8 cellular contexts compared by ENCODE assay signal in the genomic region with DNA sequence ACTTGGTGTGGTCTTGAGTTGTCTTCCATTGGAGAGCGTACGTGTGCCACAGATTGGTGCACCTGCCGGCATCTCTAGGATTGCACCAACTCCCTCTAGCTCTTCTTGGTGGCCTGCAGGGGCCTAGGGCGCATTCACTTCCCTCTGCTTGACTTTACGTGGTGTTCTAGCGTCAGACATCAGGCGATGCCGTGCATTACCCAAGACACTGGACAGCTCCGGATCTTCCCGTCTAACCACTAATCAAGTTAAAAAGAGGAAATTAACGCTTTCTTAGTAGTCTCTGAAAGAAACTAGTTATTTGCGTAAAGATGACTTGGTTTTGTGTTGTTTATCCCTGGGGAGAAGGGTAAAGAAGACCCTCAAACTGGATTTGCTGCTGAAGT. TPM values are rescaled to one million over a fixed set of nuclear protein-coding genes. Genes with fewer than 3 reads are reported as not detected.
A peak's percentile ranks its signal among the peaks of the same experiment; 100 is the strongest.
DNase-seq lines count a peak whose midpoint lies in the region; TF ChIP-seq lines count a peak whose summit lies in the region.

No MANE protein-coding gene starts in this region.

- CTCF ChIA-PET in HEK293T (lab: Yijun Ruan, JAX): no interaction called here

- peak overlapping the region; percentile 93 for H3K4me2 ChIP-seq in skeletal muscle satellite cell (ENCODE audit: low read length)

- peak; percentile 15 for DNase-seq in NCI-H1694 treated with DMSO at 0.1 percent for 48 hours (lab: John Stamatoyannopoulos, UW)
- DNase-seq in NCI-H1694 (lab: John Stamatoyannopoulos, UW): no peak
- peak; percentile 28 for DNase-seq in HEK293T (ENCODE audit: extremely low spot score)
- DNase-seq in NCI-H69 (lab: John Stamatoyannopoulos, UW): peak; percentile 54
- no peak for DNase-seq in astrocyte of the spinal cord (ENCODE audit: low read depth, low spot score)
- DNase-seq in NCI-H2171 (lab: John Stamatoyannopoulos, UW): no peak

- H3K9ac ChIP-seq in iPS-15b (ENCODE audit: low read depth, low read length) (no peak overlapping the region), skeletal muscle satellite cell (ENCODE audit: low read depth, low read length) (peak overlapping the region; percentile 93)

- H3K27me3 ChIP-seq in iPS-15b (ENCODE audit: control insufficient read depth, insufficient read depth, low read length) (peaks cover 4% of the 10 kb centered on the region), skeletal muscle satellite cell (ENCODE audit: control insufficient read depth, insufficient read depth, low read length) (no peaks in the 10 kb centered on the region)

- H3K36me3 ChIP-seq in iPS-15b (ENCODE audit: control insufficient read depth, insufficient read depth, low read length): no peaks in the 10 kb centered on the region
- peaks cover 23% of the 10 kb centered on the region for H3K36me3 ChIP-seq in skeletal muscle satellite cell (ENCODE audit: insufficient read depth, low read length)

- H3K4me1 ChIP-seq in iPS-15b (ENCODE audit: control insufficient read depth, insufficient read depth, low read length) (peaks cover 3% of the 10 kb centered on the region), skeletal muscle satellite cell (ENCODE audit: control insufficient read depth, insufficient read depth, low read length) (peaks cover 16% of the 10 kb centered on the region)

- in situ Hi-C loops in astrocyte of the spinal cord (cut with HindIII; ENCODE audit: low sequenced_read_pairs): no loop called here

- POLR2A ChIA-PET in HEK293T (lab: Yijun Ruan, JAX): interaction anchor here (0.8 to 1.3 kb wide), 3 partner anchors 23 to 96 kb away, joined by 3 to 4 read pairs (median 3); no protein-coding TSS in a partner anchor

- H3K9me3 ChIP-seq in iPS-15b (ENCODE audit: control insufficient read depth, insufficient read depth, low read length) (no peaks in the 10 kb centered on the region), skeletal muscle satellite cell (replicated peaks; ENCODE audit: low read length) (no peaks in the 10 kb centered on the region)

- peak overlapping the region; percentile 79 for H3K4me3 ChIP-seq in astrocyte of the spinal cord (ENCODE audit: low read depth, low read length)
- H3K4me3 ChIP-seq in iPS-15b (ENCODE audit: low read depth, low read length): peak overlapping the region; percentile 85
- peak overlapping the region; percentile 91 for H3K4me3 ChIP-seq in skeletal muscle satellite cell (ENCODE audit: low read length)

- no peak for TF ChIP-seq CTCF in astrocyte of the spinal cord (IDR thresholded peaks at IDR 0.05; ENCODE audit: low read depth, low read length)

TF ChIP-seq in HEK293T, 16 proteins besides CTCF, POLR2A, EP300 and RAD21:
- TF ChIP-seq LEF1 (IDR thresholded peaks at IDR 0.05; ENCODE audit: borderline replicate concordance) (no peak), HDGF (IDR thresholded peaks at IDR 0.05; ENCODE audit: borderline replicate concordance) (no peak), ELF4 (IDR thresholded peaks at IDR 0.05) (no peak), BHLHE40 (IDR thresholded peaks at IDR 0.05; ENCODE audit: borderline replicate concordance) (no peak), NFRKB (IDR thresholded peaks at IDR 0.05) (no peak), FOXK2 (IDR thresholded peaks at IDR 0.05) (no peak), FOXA1 (IDR thresholded peaks at IDR 0.05) (no peak), SUZ12 (IDR thresholded peaks at IDR 0.05) (no peak), L3MBTL2 (conservative IDR thresholded peaks at IDR 0.05) (no peak)
- TF ChIP-seq, protein P1, sequence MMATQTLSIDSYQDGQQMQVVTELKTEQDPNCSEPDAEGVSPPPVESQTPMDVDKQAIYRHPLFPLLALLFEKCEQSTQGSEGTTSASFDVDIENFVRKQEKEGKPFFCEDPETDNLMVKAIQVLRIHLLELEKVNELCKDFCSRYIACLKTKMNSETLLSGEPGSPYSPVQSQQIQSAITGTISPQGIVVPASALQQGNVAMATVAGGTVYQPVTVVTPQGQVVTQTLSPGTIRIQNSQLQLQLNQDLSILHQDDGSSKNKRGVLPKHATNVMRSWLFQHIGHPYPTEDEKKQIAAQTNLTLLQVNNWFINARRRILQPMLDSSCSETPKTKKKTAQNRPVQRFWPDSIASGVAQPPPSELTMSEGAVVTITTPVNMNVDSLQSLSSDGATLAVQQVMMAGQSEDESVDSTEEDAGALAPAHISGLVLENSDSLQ (IDR thresholded peaks at IDR 0.05): no peak

RNA-seq across cellular contexts. Expression of gene IL10RB, which starts 0.5 kb away (rescaled TPM):
- 33.9 and 41.1 TPM in 2 replicates for total RNA-seq in skeletal muscle satellite cell (2012; rRNA removed)

RNA-seq across cellular contexts. Expression of gene IFNAR2, which starts 35.9 kb away (rescaled TPM):
- 3.3 and 5.1 TPM in 2 replicates for total RNA-seq in skeletal muscle satellite cell (2012; rRNA removed)

RNA-seq across cellular contexts. Expression of gene IFNAR1, which starts 59.1 kb away (rescaled TPM):
- 13.1 and 14.4 TPM in 2 replicates for total RNA-seq in skeletal muscle satellite cell (2012; rRNA removed)

Comparison
In these comparisons a context has a peak if more than half of its experiments do, and no peak if none do; other contexts are left out.
1. DNase-seq: peak in NCI-H1694 treated with DMSO at 0.1 percent for 48 hours (single experiment), HEK293T (single experiment) and NCI-H69 (single experiment); none in NCI-H1694 (single experiment), astrocyte of the spinal cord (single experiment) and NCI-H2171 (single experiment).
2. Peak in every context shown above with its lines, with median percentiles within 50 percentile points of each other: H3K4me3 ChIP-seq.